Comparison of ENCODE assay signal across 1 cellular context in genomic region chr7:130920122-130920521, GRCh38.
TF ChIP-seq lines count a peak whose summit lies in the region.

No MANE protein-coding gene starts in this region.

TF ChIP-seq in GM23338, 12 proteins besides CTCF, POLR2A, EP300 and RAD21:
- TF ChIP-seq ZNF462 (CRISPR knock-in tag; IDR thresholded peaks at IDR 0.05) (no peak), POLR2AphosphoS5 (IDR thresholded peaks at IDR 0.05; ENCODE audit: low read depth) (no peak), JUNB (IDR thresholded peaks at IDR 0.05; ENCODE audit: unreplicated experiment) (no peak), REST (IDR thresholded peaks at IDR 0.05; ENCODE audit: unreplicated experiment) (no peak), ETS1 (IDR thresholded peaks at IDR 0.05) (no peak), CREB1 (CRISPR knock-in tag; IDR thresholded peaks at IDR 0.05; ENCODE audit: low read depth) (no peak), EZH2 (IDR thresholded peaks at IDR 0.05; ENCODE audit: low read depth, unreplicated experiment) (no peak), ZNF331 (CRISPR knock-in tag; IDR thresholded peaks at IDR 0.05; ENCODE audit: low read depth) (no peak), NANOG (IDR thresholded peaks at IDR 0.05; ENCODE audit: borderline replicate concordance) (no peak), ZNF114 (CRISPR knock-in tag; IDR thresholded peaks at IDR 0.05) (no peak), EZH2phosphoT487 (IDR thresholded peaks at IDR 0.05; ENCODE audit: unreplicated experiment) (no peak), STAT1 (IDR thresholded peaks at IDR 0.05; ENCODE audit: unreplicated experiment) (no peak)
TF ChIP-seq in GM23338: peak in this region for 0.
